1 cellular context compared by ENCODE assay signal in the genomic region with DNA sequence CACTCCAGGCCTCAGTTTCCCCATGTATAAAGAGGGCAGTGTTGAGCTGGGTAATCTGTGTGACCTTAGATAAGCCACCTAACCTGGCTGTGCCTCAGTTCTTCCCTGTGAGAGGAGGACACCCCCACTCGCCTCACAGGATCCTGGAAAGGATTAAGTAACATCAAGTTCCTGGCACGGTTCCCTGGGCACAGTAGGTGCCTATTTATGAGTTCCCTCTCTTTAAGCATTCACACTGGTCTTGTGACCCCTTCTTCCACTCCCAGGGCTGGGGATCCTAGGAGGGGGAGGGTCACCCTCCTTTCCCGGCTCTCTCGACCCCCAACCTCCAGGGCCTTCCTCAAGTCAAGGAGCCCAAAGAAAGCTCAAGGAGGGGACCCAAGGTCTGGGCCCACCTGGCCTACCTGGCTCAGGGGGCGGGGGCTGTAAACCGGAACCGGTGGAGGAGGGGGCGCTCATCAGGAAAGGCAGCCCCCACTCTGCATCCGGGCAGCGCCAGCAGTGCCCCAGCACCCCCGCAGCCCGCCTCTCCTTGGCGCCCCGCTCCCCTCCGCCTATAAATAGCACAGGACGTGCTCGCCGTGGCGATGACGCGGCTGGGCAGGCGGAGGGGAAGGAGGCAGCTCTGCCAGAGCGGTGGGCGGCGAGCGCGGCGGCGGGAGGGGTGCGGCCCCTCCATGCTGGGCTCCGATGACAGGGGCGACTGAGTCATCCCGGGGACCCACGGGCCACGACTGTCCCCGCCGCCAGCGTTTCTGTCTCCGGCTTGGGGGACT.
TF ChIP-seq lines count a peak whose summit lies in the region.

No MANE protein-coding gene starts in this region.

TF ChIP-seq in HepG2, 621 proteins besides CTCF, POLR2A, EP300 and RAD21:
- TF ChIP-seq, protein P1, sequence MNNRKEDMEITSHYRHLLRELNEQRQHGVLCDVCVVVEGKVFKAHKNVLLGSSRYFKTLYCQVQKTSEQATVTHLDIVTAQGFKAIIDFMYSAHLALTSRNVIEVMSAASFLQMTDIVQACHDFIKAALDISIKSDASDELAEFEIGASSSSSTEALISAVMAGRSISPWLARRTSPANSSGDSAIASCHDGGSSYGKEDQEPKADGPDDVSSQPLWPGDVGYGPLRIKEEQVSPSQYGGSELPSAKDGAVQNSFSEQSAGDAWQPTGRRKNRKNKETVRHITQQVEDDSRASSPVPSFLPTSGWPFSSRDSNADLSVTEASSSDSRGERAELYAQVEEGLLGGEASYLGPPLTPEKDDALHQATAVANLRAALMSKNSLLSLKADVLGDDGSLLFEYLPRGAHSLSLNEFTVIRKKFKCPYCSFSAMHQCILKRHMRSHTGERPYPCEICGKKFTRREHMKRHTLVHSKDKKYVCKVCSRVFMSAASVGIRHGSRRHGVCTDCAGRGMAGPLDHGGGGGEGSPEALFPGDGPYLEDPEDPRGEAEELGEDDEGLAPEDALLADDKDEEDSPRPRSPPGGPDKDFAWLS (CRISPR knock-in tag; IDR thresholded peaks at IDR 0.05; ENCODE audit: borderline replicate concordance), result no peak
- peak; percentile 17 for TF ChIP-seq HNRNPK (IDR thresholded peaks at IDR 0.05; ENCODE audit: low read depth, low read length, poor library complexity, severe bottlenecking)
- TF ChIP-seq, protein P2, sequence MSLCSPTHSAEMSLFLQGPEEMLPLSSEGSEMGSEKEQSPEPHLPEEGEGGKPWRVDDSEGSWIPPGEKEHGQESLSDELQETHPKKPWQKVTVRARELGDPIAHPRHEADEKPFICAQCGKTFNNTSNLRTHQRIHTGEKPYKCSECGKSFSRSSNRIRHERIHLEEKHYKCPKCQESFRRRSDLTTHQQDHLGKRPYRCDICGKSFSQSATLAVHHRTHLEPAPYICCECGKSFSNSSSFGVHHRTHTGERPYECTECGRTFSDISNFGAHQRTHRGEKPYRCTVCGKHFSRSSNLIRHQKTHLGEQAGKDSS (CRISPR knock-in tag; IDR thresholded peaks at IDR 0.05; ENCODE audit: borderline replicate concordance, low read depth), result no peak
- TF ChIP-seq, protein P3, sequence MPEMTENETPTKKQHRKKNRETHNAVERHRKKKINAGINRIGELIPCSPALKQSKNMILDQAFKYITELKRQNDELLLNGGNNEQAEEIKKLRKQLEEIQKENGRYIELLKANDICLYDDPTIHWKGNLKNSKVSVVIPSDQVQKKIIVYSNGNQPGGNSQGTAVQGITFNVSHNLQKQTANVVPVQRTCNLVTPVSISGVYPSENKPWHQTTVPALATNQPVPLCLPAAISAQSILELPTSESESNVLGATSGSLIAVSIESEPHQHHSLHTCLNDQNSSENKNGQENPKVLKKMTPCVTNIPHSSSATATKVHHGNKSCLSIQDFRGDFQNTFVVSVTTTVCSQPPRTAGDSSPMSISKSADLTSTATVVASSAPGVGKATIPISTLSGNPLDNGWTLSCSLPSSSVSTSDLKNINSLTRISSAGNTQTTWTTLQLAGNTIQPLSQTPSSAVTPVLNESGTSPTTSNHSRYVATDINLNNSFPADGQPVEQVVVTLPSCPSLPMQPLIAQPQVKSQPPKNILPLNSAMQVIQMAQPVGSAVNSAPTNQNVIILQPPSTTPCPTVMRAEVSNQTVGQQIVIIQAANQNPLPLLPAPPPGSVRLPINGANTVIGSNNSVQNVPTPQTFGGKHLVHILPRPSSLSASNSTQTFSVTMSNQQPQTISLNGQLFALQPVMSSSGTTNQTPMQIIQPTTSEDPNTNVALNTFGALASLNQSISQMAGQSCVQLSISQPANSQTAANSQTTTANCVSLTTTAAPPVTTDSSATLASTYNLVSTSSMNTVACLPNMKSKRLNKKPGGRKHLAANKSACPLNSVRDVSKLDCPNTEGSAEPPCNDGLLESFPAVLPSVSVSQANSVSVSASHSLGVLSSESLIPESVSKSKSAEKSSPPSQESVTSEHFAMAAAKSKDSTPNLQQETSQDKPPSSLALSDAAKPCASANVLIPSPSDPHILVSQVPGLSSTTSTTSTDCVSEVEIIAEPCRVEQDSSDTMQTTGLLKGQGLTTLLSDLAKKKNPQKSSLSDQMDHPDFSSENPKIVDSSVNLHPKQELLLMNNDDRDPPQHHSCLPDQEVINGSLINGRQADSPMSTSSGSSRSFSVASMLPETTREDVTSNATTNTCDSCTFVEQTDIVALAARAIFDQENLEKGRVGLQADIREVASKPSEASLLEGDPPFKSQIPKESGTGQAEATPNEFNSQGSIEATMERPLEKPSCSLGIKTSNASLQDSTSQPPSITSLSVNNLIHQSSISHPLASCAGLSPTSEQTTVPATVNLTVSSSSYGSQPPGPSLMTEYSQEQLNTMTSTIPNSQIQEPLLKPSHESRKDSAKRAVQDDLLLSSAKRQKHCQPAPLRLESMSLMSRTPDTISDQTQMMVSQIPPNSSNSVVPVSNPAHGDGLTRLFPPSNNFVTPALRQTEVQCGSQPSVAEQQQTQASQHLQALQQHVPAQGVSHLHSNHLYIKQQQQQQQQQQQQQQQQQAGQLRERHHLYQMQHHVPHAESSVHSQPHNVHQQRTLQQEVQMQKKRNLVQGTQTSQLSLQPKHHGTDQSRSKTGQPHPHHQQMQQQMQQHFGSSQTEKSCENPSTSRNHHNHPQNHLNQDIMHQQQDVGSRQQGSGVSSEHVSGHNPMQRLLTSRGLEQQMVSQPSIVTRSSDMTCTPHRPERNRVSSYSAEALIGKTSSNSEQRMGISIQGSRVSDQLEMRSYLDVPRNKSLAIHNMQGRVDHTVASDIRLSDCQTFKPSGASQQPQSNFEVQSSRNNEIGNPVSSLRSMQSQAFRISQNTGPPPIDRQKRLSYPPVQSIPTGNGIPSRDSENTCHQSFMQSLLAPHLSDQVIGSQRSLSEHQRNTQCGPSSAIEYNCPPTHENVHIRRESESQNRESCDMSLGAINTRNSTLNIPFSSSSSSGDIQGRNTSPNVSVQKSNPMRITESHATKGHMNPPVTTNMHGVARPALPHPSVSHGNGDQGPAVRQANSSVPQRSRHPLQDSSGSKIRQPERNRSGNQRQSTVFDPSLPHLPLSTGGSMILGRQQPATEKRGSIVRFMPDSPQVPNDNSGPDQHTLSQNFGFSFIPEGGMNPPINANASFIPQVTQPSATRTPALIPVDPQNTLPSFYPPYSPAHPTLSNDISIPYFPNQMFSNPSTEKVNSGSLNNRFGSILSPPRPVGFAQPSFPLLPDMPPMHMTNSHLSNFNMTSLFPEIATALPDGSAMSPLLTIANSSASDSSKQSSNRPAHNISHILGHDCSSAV (CRISPR knock-in tag; IDR thresholded peaks at IDR 0.05; ENCODE audit: borderline replicate concordance), result no peak
- no peak for TF ChIP-seq JUNB (CRISPR knock-in tag; IDR thresholded peaks at IDR 0.05; ENCODE audit: borderline replicate concordance)
- no peak for TF ChIP-seq ZNF382 (CRISPR knock-in tag; IDR thresholded peaks at IDR 0.05; ENCODE audit: borderline replicate concordance)
- TF ChIP-seq BCL6 (CRISPR knock-in tag; IDR thresholded peaks at IDR 0.05), result no peak
- TF ChIP-seq, protein P4, sequence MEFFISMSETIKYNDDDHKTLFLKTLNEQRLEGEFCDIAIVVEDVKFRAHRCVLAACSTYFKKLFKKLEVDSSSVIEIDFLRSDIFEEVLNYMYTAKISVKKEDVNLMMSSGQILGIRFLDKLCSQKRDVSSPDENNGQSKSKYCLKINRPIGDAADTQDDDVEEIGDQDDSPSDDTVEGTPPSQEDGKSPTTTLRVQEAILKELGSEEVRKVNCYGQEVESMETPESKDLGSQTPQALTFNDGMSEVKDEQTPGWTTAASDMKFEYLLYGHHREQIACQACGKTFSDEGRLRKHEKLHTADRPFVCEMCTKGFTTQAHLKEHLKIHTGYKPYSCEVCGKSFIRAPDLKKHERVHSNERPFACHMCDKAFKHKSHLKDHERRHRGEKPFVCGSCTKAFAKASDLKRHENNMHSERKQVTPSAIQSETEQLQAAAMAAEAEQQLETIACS (CRISPR knock-in tag; IDR thresholded peaks at IDR 0.05), result no peak
